ENCODE assay signal across 8 cellular contexts in genomic region chr9:4793412-4794005, GRCh38. TPM values are rescaled to one million over a fixed set of nuclear protein-coding genes. Genes with fewer than 3 reads are reported as not detected.
DNase-seq lines count a peak whose midpoint lies in the region; ATAC-seq and TF ChIP-seq lines count a peak whose summit lies in the region.

No MANE protein-coding gene starts in this region.

- BruUV-seq in IMR-90 (replicated peaks; lab: Mats Ljungman, UMichigan), result no TSS peak

- TF ChIP-seq POLR2A in IMR-90 (IDR thresholded peaks at IDR 0.05; ENCODE audit: low read depth, low read length) (no peak), body of pancreas (IDR thresholded peaks at IDR 0.05) (no peak)

- H2AK9ac ChIP-seq in IMR-90 (replicated peaks; ENCODE audit: low read depth, low read length, poor library complexity), result peak overlapping the region; percentile 6

- POLR2A ChIA-PET in IMR-90 (lab: Charles Lee; ENCODE audit: unreplicated experiment), result interaction anchor here (0.5 kb wide), 1 partner anchor 33 kb away, joined by 7 read pairs; no protein-coding TSS in a partner anchor

- H4K8ac ChIP-seq in IMR-90 (ENCODE audit: low read depth in 2 of 2, low read length in 2 of 2) (no peak overlapping the region), mesenchymal stem cell (ENCODE audit: low read length) (no peak overlapping the region)

- peaks cover 54% of the 10 kb centered on the region for H4K20me1 ChIP-seq in BLaER1
- H4K20me1 ChIP-seq in IMR-90 (ENCODE audit: insufficient read depth, low read length), result no peaks in the 10 kb centered on the region

- H3K79me1 ChIP-seq in IMR-90 (ENCODE audit: low read depth in 1 of 2, low read length in 2 of 2), result peaks cover 17 to 41% of the 10 kb centered on the region in 2 experiments
- peaks cover 12% of the 10 kb centered on the region for H3K79me1 ChIP-seq in mesenchymal stem cell (replicated peaks; ENCODE audit: low read length, poor library complexity, severe bottlenecking)

- H2BK5ac ChIP-seq in IMR-90 (ENCODE audit: low read depth, low read length, poor library complexity, severe bottlenecking) (no peak overlapping the region), mesenchymal stem cell (ENCODE audit: low read depth, low read length, poor library complexity, severe bottlenecking) (no peak overlapping the region)

- H3K14ac ChIP-seq in IMR-90 (replicated peaks; ENCODE audit: low read depth, low read length), result 0 out of 2 replicates have a peak overlapping the region, but pooled peaks have one; percentile 11
- H3K14ac ChIP-seq in mesenchymal stem cell (ENCODE audit: low read length in 2 of 2), result no peak overlapping the region

- peak overlapping the region; percentile 91 for H3K27ac ChIP-seq in BLaER1
- peak overlapping the region; percentile 31; the same call in 1 of the 2 replicates for H3K27ac ChIP-seq in IMR-90 (ENCODE audit: insufficient read depth, low read length)
- peak overlapping the region; percentile 80 to 95 (median 86) for H3K27ac ChIP-seq in body of pancreas
- H3K27ac ChIP-seq in mesenchymal stem cell (ENCODE audit: low read length, poor library complexity, severe bottlenecking), result no peak overlapping the region
- peak overlapping the region; percentile 2 for H3K27ac ChIP-seq in urinary bladder (ENCODE audit: low read depth)

- H2BK15ac ChIP-seq in IMR-90 (ENCODE audit: low read depth, low read length) (no peak overlapping the region), mesenchymal stem cell (ENCODE audit: low read depth, poor library complexity, severe bottlenecking) (no peak overlapping the region)

- no peaks in the 10 kb centered on the region for H3K27me3 ChIP-seq in BLaER1
- no peaks in the 10 kb centered on the region for H3K27me3 ChIP-seq in IMR-90 (ENCODE audit: control insufficient read depth, insufficient read depth, low read length)
- no peaks in the 10 kb centered on the region for H3K27me3 ChIP-seq in body of pancreas
- no peaks in the 10 kb centered on the region for H3K27me3 ChIP-seq in mesenchymal stem cell (ENCODE audit: control insufficient read depth in 1 of 2, insufficient read depth in 1 of 2, low read length in 2 of 2)

- no peak overlapping the region for H3K18ac ChIP-seq in IMR-90 (ENCODE audit: low read depth, low read length)
- peak overlapping the region in 1 of 2 experiments; percentile 96 for H3K18ac ChIP-seq in mesenchymal stem cell (ENCODE audit: low read depth in 1 of 2, low read length in 2 of 2)

- DNase-seq in IMR-90 (peak; percentile 31), body of pancreas (peak in 3 of 4 donors; percentile 17 to 31 (median 25)), mesenchymal stem cell (no peak), occipital lobe (lab: John Stamatoyannopoulos, UW) (no peak)

- CTCF ChIA-PET in IMR-90 (lab: Yijun Ruan, JAX), result interaction anchor here (1.0 kb wide), 1 partner anchor 14 kb away, joined by 3 read pairs; no protein-coding TSS in a partner anchor

- TF ChIP-seq RAD21 in IMR-90 (IDR thresholded peaks at IDR 0.05; ENCODE audit: low read length), result no peak; the same call in 1 of the 2 replicates

- no peak for TF ChIP-seq CTCF in IMR-90 (conservative IDR thresholded peaks at IDR 0.05; ENCODE audit: low read depth, low read length)
- no peak for TF ChIP-seq CTCF in body of pancreas (IDR thresholded peaks at IDR 0.05)

- H3K9me1 ChIP-seq in IMR-90 (ENCODE audit: insufficient read depth, low read length), result peaks cover 4% of the 10 kb centered on the region; the same call in 1 of the 2 replicates

- 0% methylated on average over 2 of the region's 26 CpGs; no CpG with 5 or more reads in 1 of the 2 experiments for WGBS in IMR-90 (ENCODE audit: extremely low coverage in 2 of 2, insufficient read length in 1 of 2), 2 experiments
- 3 to 5% methylated on average over 21 to 26 of the region's 26 CpGs for WGBS in body of pancreas, 2 donors
- WGBS in mesenchymal stem cell, result 3% methylated on average over 22 of the region's 26 CpGs
- WGBS in urinary bladder, result 5% methylated on average over 26 of the region's 26 CpGs

- no peak overlapping the region for H3K56ac ChIP-seq in IMR-90 (ENCODE audit: extremely low read depth, insufficient read depth, low read length)

- H3K4me3 ChIP-seq in BLaER1 (peak overlapping the region; percentile 93), IMR-90 (ENCODE audit: insufficient read depth, low read depth, low read length) (peak overlapping the region; percentile 78), body of pancreas (peak overlapping the region; percentile 72 to 97), mesenchymal stem cell (ENCODE audit: insufficient read depth in 1 of 2, low read depth in 1 of 2, low read length in 2 of 2) (peak overlapping the region; percentile 72 to 91), urinary bladder (ENCODE audit: low read depth, low read length) (peak overlapping the region; percentile 60)

- no peak overlapping the region for H3K4ac ChIP-seq in IMR-90 (ENCODE audit: low read depth, low read length)
- H3K4ac ChIP-seq in mesenchymal stem cell (ENCODE audit: low read depth in 1 of 2, low read length in 2 of 2), result no peak overlapping the region

- H2BK12ac ChIP-seq in mesenchymal stem cell (ENCODE audit: low read length in 2 of 2), result no peak overlapping the region

- ATAC-seq in IMR-90 (ENCODE audit: low read depth) (no peak), body of pancreas (no peak), GM18519 (IDR thresholded peaks at IDR 0.05; ENCODE audit: low FRiP score, unreplicated experiment) (no peak), GM21619 (IDR thresholded peaks at IDR 0.05; ENCODE audit: unreplicated experiment) (no peak)

- intact Hi-C loops in IMR-90 (cut with micrococcal nuclease) (loop anchor here (1.0 to 10.0 kb wide), 4 partner anchors 39 to 195 kb away; no protein-coding TSS in a partner anchor), body of pancreas (cut with DNase I) (no loop called here)

- peak overlapping the region; percentile 86 for H3K4me2 ChIP-seq in BLaER1
- H3K4me2 ChIP-seq in IMR-90 (ENCODE audit: low read depth, low read length), result peak overlapping the region; percentile 74
- peak overlapping the region; percentile 75 for H3K4me2 ChIP-seq in mesenchymal stem cell (ENCODE audit: low read length, poor library complexity, severe bottlenecking)

- H2BK120ac ChIP-seq in IMR-90 (ENCODE audit: low read depth, low read length), result no peak overlapping the region
- peak overlapping the region; percentile 68 for H2BK120ac ChIP-seq in mesenchymal stem cell (ENCODE audit: low read depth, low read length)

- H3K23ac ChIP-seq in IMR-90 (ENCODE audit: low read depth, low read length) (peak overlapping the region; percentile 81), mesenchymal stem cell (ENCODE audit: low read length in 2 of 2) (peak overlapping the region in 1 of 2 experiments; percentile 19)

- dilution Hi-C loops in IMR-90 (cut with HindIII; ENCODE audit: low sequenced_read_pairs, unreplicated experiment), result no loop called here

- H4K91ac ChIP-seq in IMR-90 (ENCODE audit: insufficient read depth, low read depth, low read length) (no peak overlapping the region), mesenchymal stem cell (ENCODE audit: low read length) (no peak overlapping the region)

- H3K9ac ChIP-seq in BLaER1, result peak overlapping the region; percentile 93
- H3K9ac ChIP-seq in IMR-90 (ENCODE audit: low read depth, low read length), result peak overlapping the region; percentile 71
- H3K9ac ChIP-seq in mesenchymal stem cell (ENCODE audit: low read length), result peak overlapping the region; percentile 89

- H2BK20ac ChIP-seq in IMR-90 (ENCODE audit: low read depth, low read length), result no peak overlapping the region

- H3K4me1 ChIP-seq in BLaER1 (peaks cover 35% of the 10 kb centered on the region), IMR-90 (ENCODE audit: control insufficient read depth, insufficient read depth, low read length) (peaks cover 3% of the 10 kb centered on the region; the same call in 1 of the 2 replicates), body of pancreas (peaks cover 38% of the 10 kb centered on the region), mesenchymal stem cell (ENCODE audit: control insufficient read depth, insufficient read depth, low read depth, low read length) (peaks cover 5% of the 10 kb centered on the region), urinary bladder (ENCODE audit: insufficient read depth) (peaks cover 1% of the 10 kb centered on the region)

- H2AFZ ChIP-seq in IMR-90 (replicated peaks; ENCODE audit: low read length, poor library complexity) (peak overlapping the region; percentile 99), mesenchymal stem cell (ENCODE audit: low read depth, low read length) (no peak overlapping the region)

- peaks cover 9% of the 10 kb centered on the region for H3K9me3 ChIP-seq in BLaER1
- no peaks in the 10 kb centered on the region for H3K9me3 ChIP-seq in IMR-90 (ENCODE audit: control insufficient read depth, insufficient read depth, low read length)
- no peaks in the 10 kb centered on the region for H3K9me3 ChIP-seq in body of pancreas
- H3K9me3 ChIP-seq in mesenchymal stem cell (ENCODE audit: control insufficient read depth, low read length), result no peaks in the 10 kb centered on the region

- H4K5ac ChIP-seq in IMR-90 (ENCODE audit: low read depth, low read length), result no peak overlapping the region

- H2AK5ac ChIP-seq in IMR-90 (ENCODE audit: low read depth, low read length) (0 out of 2 replicates have a peak overlapping the region, but pooled peaks have one; percentile 17), mesenchymal stem cell (ENCODE audit: low read length, severe bottlenecking) (no peak overlapping the region)

- H3K36me3 ChIP-seq in BLaER1 (no peaks in the 10 kb centered on the region), IMR-90 (ENCODE audit: control insufficient read depth, insufficient read depth, low read length) (no peaks in the 10 kb centered on the region), body of pancreas (replicated peaks in 1 of 2; ENCODE audit: insufficient read depth in 1 of 2, low read depth in 2 of 2) (no peaks in the 10 kb centered on the region), mesenchymal stem cell (ENCODE audit: control insufficient read depth in 1 of 2, insufficient read depth in 2 of 2, low read depth in 1 of 2, low read length in 2 of 2) (no peaks in the 10 kb centered on the region), urinary bladder (ENCODE audit: insufficient read depth) (no peaks in the 10 kb centered on the region)

- in situ Hi-C loops in IMR-90 (cut with MboI; ENCODE audit: low sequenced_read_pairs), result no loop called here

RNA-seq across cellular contexts. Expression of gene RCL1, which starts 0.8 kb away (rescaled TPM):
- total RNA-seq in IMR-90 (2012; rRNA removed) (13.8 and 14.7 TPM in 2 replicates), body of pancreas (10 to 100 TPM; 27.0 to 49.4 TPM), urinary bladder (18.8 TPM), occipital lobe (17.8 TPM)
- polyA plus RNA-seq in IMR-90 (2012; rRNA removed) (11.4 and 12.3 TPM in 2 replicates), urinary bladder (18.0 TPM)
- polyA plus RNA-seq in IMR-90 (2012; cell fraction: cytosol; rRNA removed), result 5.9 and 6.8 TPM in 2 replicates
- 5.6 and 7.6 TPM in 2 replicates for polyA plus RNA-seq in IMR-90 (2012; cell fraction: nucleus; rRNA removed; ENCODE audit: low replicate concordance)
- polyA plus RNA-seq in mesenchymal stem cell (2013, experiment 1 of 2), result 12.5 TPM
- polyA plus RNA-seq in mesenchymal stem cell (2013, experiment 2 of 2), result 13.8 TPM

RNA-seq across cellular contexts. Expression of gene AK3, which starts 52.5 kb away (rescaled TPM):
- total RNA-seq in IMR-90 (2012; rRNA removed) (24.7 and 33.3 TPM in 2 replicates), body of pancreas (10 to 100 TPM; 46.4 to 47.5 TPM), urinary bladder (69.6 TPM), occipital lobe (33.1 TPM)
- polyA plus RNA-seq in IMR-90 (2012; rRNA removed) (20.2 and 26.2 TPM in 2 replicates), urinary bladder (56.3 TPM)
- 4.7 and 9.4 TPM in 2 replicates for polyA plus RNA-seq in IMR-90 (2012; cell fraction: cytosol; rRNA removed)
- polyA plus RNA-seq in IMR-90 (2012; cell fraction: nucleus; rRNA removed; ENCODE audit: low replicate concordance), result 3.7 and 17.3 TPM in 2 replicates
- polyA plus RNA-seq in mesenchymal stem cell (2013, experiment 1 of 2), result 48.7 TPM
- 50.3 TPM for polyA plus RNA-seq in mesenchymal stem cell (2013, experiment 2 of 2)

Comparison
In these comparisons a context has a peak if more than half of its experiments do, and no peak if none do; other contexts are left out.
1. DNase-seq: peak in IMR-90 (single experiment) and body of pancreas (3 of 4); none in mesenchymal stem cell (single experiment) and occipital lobe (single experiment).
2. Peak in every context shown above with its lines, with median percentiles within 50 percentile points of each other: H3K4me2 ChIP-seq, H3K4me3 ChIP-seq and H3K9ac ChIP-seq.